Comparison of ENCODE assay signal across 14 cellular contexts in genomic region chr1:7552402-7552801, GRCh38.
DNase-seq lines count a peak whose midpoint lies in the region; ATAC-seq and TF ChIP-seq lines count a peak whose summit lies in the region.
"Had no signal": no experiment of that assay in that cellular context is flagged by ENCODE, and none has a peak within 500 bp of the region (broad histone marks: within the 10 kb centered on the region; RNA-seq: fewer than 3 reads in every experiment).

No MANE protein-coding gene starts in this region.

- CTCF ChIA-PET in Calu3 (lab: Charles Lee) = no interaction called here

- H3K27me3 Mint-ChIP-seq in Calu3 (ENCODE audit: unreplicated experiment) (no peaks in the 10 kb centered on the region), nephron (ENCODE audit: low read depth) (peaks cover 22% of the 10 kb centered on the region)

- no peaks in the 10 kb centered on the region for H3K36me3 ChIP-seq in H7 (replicated peaks; ENCODE audit: control insufficient read depth, insufficient read depth, low read length)
- H3K36me3 ChIP-seq: breast epithelium, neutrophil had no signal

- H3K9me3 Mint-ChIP-seq in Calu3 (ENCODE audit: low read depth, unreplicated experiment) (peaks cover 3% of the 10 kb centered on the region), nephron (peaks cover 11% of the 10 kb centered on the region)
- H3K9me3 Mint-ChIP-seq: GM23338; stimulated activated naive CD8-positive, alpha-beta T cell treated with anti-CD3 and anti-CD28 coated beads, Interleukin-15, Interleukin-2, amounts not matched to agents 100 ng/mL and 50 ng/mL, for 24 hours had no signal

- no TSS peak for BruUV-seq in Calu3 (replicated peaks; lab: Mats Ljungman, UMichigan)

- no peak for TF ChIP-seq POLR2A in erythroblast (IDR thresholded peaks at IDR 0.05; ENCODE audit: low read length)

- H3K4me3 Mint-ChIP-seq in Calu3 (ENCODE audit: low read depth, unreplicated experiment) (no peak overlapping the region), nephron (peak overlapping the region in 2 of 3 experiments; percentile 47 to 53)
- H3K4me3 Mint-ChIP-seq: GM23338; stimulated activated naive CD8-positive, alpha-beta T cell treated with anti-CD3 and anti-CD28 coated beads, Interleukin-15, Interleukin-2, amounts not matched to agents 100 ng/mL and 50 ng/mL, for 24 hours had no signal

- ATAC-seq in left ventricle myocardium superior = peak; percentile 43
- ATAC-seq: GM23338 had no signal

- DNase-seq in Calu3 (peak; percentile 40), left ventricle myocardium superior (no peak), erythroblast (lab: John Stamatoyannopoulos, UW) (no peak), epidermal melanocyte (ENCODE audit: insufficient read length, low spot score) (no peak), COR-L47 (lab: John Stamatoyannopoulos, UW) (no peak), H7 (no peak)
- DNase-seq: activated naive CD4-positive, alpha-beta T cell; NCI-H1436 had no signal

- peak overlapping the region; percentile 3 for H3K27ac Mint-ChIP-seq in Calu3 (ENCODE audit: unreplicated experiment)
- peak overlapping the region; percentile 21 to 90 (median 59) for H3K27ac Mint-ChIP-seq in nephron
- H3K27ac Mint-ChIP-seq: GM23338; stimulated activated naive CD8-positive, alpha-beta T cell treated with anti-CD3 and anti-CD28 coated beads, Interleukin-15, Interleukin-2, amounts not matched to agents 100 ng/mL and 50 ng/mL, for 24 hours had no signal

- TF ChIP-seq CTCF in Calu3 (IDR thresholded peaks at IDR 0.05; ENCODE audit: unreplicated experiment) (no peak), VCaP (conservative IDR thresholded peaks at IDR 0.05) (no peak), nephron (IDR thresholded peaks at IDR 0.05; ENCODE audit: unreplicated experiment in 3 of 3) (no peak)

- no peak overlapping the region for H3K4me3 ChIP-seq in H7 (ENCODE audit: insufficient read depth, low read depth, low read length)
- H3K4me3 ChIP-seq: breast epithelium, GM23338 had no signal

- H3K27me3 ChIP-seq in H7 (ENCODE audit: control insufficient read depth, insufficient read depth, low read length) = no peaks in the 10 kb centered on the region
- H3K27me3 ChIP-seq: breast epithelium had no signal

- peaks cover 35% of the 10 kb centered on the region for H3K4me1 Mint-ChIP-seq in Calu3 (ENCODE audit: low read depth, unreplicated experiment)
- peaks cover 59% of the 10 kb centered on the region for H3K4me1 Mint-ChIP-seq in nephron

- H3K36me3 Mint-ChIP-seq in Calu3 (ENCODE audit: insufficient read depth, unreplicated experiment) = peaks cover 32% of the 10 kb centered on the region
- peaks cover 12% of the 10 kb centered on the region for H3K36me3 Mint-ChIP-seq in nephron (ENCODE audit: low read depth)

- intact Hi-C loops in Calu3 (cut with micrococcal nuclease; ENCODE audit: unreplicated experiment) = no loop called here
- intact Hi-C loops in left ventricle myocardium superior (cut with micrococcal nuclease) = no loop called here

- H3K27ac ChIP-seq in VCaP = peak overlapping the region; percentile 78
- H3K27ac ChIP-seq: neutrophil had no signal
